In the genomic region with DNA sequence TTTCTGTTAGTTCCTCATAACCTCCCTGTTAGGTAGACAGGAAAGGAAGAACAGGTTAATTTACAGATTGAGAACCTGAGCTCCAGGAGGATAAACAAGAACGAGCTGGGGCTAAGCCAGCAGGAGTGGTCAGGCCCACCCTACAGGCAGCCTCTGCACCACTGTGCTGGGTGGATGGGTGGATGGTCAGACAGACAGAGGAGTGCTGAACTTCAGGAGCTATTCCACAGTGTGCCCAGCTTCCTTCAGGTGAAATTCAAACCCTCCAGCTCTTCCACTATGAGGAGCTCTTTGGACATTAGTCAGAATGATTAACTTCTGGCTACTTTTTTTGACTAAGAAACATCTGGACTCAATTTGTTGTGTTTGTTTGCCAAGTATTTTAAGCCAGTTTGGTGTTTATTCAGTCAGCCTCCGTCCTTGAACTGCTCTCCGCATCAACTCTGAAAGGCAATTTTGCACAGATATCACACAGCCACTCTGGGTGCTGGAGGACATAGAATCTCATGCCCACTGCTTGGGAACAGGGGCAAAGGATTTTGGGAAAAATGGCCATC, we compare ENCODE assay signal across 1 cellular context.
TF ChIP-seq lines count a peak whose summit lies in the region.

No MANE protein-coding gene starts in this region.

TF ChIP-seq in HepG2, 621 proteins besides CTCF, POLR2A, EP300 and RAD21 (continued from another document):
- TF ChIP-seq, protein P1, sequence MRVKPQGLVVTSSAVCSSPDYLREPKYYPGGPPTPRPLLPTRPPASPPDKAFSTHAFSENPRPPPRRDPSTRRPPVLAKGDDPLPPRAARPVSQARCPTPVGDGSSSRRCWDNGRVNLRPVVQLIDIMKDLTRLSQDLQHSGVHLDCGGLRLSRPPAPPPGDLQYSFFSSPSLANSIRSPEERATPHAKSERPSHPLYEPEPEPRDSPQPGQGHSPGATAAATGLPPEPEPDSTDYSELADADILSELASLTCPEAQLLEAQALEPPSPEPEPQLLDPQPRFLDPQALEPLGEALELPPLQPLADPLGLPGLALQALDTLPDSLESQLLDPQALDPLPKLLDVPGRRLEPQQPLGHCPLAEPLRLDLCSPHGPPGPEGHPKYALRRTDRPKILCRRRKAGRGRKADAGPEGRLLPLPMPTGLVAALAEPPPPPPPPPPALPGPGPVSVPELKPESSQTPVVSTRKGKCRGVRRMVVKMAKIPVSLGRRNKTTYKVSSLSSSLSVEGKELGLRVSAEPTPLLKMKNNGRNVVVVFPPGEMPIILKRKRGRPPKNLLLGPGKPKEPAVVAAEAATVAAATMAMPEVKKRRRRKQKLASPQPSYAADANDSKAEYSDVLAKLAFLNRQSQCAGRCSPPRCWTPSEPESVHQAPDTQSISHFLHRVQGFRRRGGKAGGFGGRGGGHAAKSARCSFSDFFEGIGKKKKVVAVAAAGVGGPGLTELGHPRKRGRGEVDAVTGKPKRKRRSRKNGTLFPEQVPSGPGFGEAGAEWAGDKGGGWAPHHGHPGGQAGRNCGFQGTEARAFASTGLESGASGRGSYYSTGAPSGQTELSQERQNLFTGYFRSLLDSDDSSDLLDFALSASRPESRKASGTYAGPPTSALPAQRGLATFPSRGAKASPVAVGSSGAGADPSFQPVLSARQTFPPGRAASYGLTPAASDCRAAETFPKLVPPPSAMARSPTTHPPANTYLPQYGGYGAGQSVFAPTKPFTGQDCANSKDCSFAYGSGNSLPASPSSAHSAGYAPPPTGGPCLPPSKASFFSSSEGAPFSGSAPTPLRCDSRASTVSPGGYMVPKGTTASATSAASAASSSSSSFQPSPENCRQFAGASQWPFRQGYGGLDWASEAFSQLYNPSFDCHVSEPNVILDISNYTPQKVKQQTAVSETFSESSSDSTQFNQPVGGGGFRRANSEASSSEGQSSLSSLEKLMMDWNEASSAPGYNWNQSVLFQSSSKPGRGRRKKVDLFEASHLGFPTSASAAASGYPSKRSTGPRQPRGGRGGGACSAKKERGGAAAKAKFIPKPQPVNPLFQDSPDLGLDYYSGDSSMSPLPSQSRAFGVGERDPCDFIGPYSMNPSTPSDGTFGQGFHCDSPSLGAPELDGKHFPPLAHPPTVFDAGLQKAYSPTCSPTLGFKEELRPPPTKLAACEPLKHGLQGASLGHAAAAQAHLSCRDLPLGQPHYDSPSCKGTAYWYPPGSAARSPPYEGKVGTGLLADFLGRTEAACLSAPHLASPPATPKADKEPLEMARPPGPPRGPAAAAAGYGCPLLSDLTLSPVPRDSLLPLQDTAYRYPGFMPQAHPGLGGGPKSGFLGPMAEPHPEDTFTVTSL (CRISPR knock-in tag; IDR thresholded peaks at IDR 0.05; ENCODE audit: borderline replicate concordance) = peak; percentile 19; the same call in 1 of the 2 replicates
- TF ChIP-seq PHF21A (CRISPR knock-in tag; IDR thresholded peaks at IDR 0.05) (no peak), SATB2 (CRISPR knock-in tag; IDR thresholded peaks at IDR 0.05) (no peak), SP2 (CRISPR knock-in tag; IDR thresholded peaks at IDR 0.05) (no peak)
- TF ChIP-seq, protein P2, sequence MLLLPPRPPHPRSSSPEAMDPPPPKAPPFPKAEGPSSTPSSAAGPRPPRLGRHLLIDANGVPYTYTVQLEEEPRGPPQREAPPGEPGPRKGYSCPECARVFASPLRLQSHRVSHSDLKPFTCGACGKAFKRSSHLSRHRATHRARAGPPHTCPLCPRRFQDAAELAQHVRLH (CRISPR knock-in tag; IDR thresholded peaks at IDR 0.05; ENCODE audit: borderline replicate concordance, low read depth) = no peak
- TF ChIP-seq, protein P3, sequence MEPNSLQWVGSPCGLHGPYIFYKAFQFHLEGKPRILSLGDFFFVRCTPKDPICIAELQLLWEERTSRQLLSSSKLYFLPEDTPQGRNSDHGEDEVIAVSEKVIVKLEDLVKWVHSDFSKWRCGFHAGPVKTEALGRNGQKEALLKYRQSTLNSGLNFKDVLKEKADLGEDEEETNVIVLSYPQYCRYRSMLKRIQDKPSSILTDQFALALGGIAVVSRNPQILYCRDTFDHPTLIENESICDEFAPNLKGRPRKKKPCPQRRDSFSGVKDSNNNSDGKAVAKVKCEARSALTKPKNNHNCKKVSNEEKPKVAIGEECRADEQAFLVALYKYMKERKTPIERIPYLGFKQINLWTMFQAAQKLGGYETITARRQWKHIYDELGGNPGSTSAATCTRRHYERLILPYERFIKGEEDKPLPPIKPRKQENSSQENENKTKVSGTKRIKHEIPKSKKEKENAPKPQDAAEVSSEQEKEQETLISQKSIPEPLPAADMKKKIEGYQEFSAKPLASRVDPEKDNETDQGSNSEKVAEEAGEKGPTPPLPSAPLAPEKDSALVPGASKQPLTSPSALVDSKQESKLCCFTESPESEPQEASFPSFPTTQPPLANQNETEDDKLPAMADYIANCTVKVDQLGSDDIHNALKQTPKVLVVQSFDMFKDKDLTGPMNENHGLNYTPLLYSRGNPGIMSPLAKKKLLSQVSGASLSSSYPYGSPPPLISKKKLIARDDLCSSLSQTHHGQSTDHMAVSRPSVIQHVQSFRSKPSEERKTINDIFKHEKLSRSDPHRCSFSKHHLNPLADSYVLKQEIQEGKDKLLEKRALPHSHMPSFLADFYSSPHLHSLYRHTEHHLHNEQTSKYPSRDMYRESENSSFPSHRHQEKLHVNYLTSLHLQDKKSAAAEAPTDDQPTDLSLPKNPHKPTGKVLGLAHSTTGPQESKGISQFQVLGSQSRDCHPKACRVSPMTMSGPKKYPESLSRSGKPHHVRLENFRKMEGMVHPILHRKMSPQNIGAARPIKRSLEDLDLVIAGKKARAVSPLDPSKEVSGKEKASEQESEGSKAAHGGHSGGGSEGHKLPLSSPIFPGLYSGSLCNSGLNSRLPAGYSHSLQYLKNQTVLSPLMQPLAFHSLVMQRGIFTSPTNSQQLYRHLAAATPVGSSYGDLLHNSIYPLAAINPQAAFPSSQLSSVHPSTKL (CRISPR knock-in tag; IDR thresholded peaks at IDR 0.05) = 0 out of 2 replicates have a peak, but pooled peaks have one; percentile 10
TF ChIP-seq in HepG2: peak in this region for 2.
